ENCODE assay signal across 23 cellular contexts in genomic region chr14:38971258-38971921, GRCh38.
DNase-seq lines count a peak whose midpoint lies in the region; ATAC-seq and TF ChIP-seq lines count a peak whose summit lies in the region.
"Had no signal": no experiment of that assay in that cellular context is flagged by ENCODE, and none has a peak within 500 bp of the region (broad histone marks: within the 10 kb centered on the region; RNA-seq: fewer than 3 reads in every experiment).

No MANE protein-coding gene starts in this region.

- ATAC-seq in HG03175 (IDR thresholded peaks at IDR 0.05; ENCODE audit: unreplicated experiment) (no peak), HG03280 (IDR thresholded peaks at IDR 0.05; ENCODE audit: unreplicated experiment) (no peak)
- ATAC-seq: K562 had no signal

- H3K36me3 Mint-ChIP-seq in glutamatergic neuron (ENCODE audit: unreplicated experiment): peaks cover 4% of the 10 kb centered on the region

- DNase-seq in DMS 273 (lab: John Stamatoyannopoulos, UW; ENCODE audit: unreplicated experiment): peak; percentile 82
- peak; percentile 4 for DNase-seq in ELF-1 (ENCODE audit: low read depth, low spot score)
- peak; percentile 44 for DNase-seq in NCI-H69 (lab: John Stamatoyannopoulos, UW)
- DNase-seq in glutamatergic neuron: peak; percentile 18
- DNase-seq in DMS153 (lab: John Stamatoyannopoulos, UW): no peak
- DNase-seq in NCI-H2196 treated with DMSO at 0.1 percent for 48 hours (lab: John Stamatoyannopoulos, UW; ENCODE audit: unreplicated experiment): no peak
- DNase-seq: ACHN; CD4-positive, alpha-beta T cell; COR-L47; GDM1; H7; HFFc6; MG63; NCI-H1417; NCI-H187 treated with DMSO at 0.1 percent for 48 hours; NCI-H446 treated with DMSO at 0.1 percent for 48 hours; NCI-H774; SHP77 treated with DMSO at 0.1 percent for 48 hours; SW 1271; T-helper 2 cell had no signal

- H3K9me3 Mint-ChIP-seq in glutamatergic neuron (ENCODE audit: unreplicated experiment): peaks cover 2% of the 10 kb centered on the region
- H3K9me3 Mint-ChIP-seq: HFFc6 had no signal

- H3K27ac Mint-ChIP-seq in glutamatergic neuron (ENCODE audit: unreplicated experiment): no peak overlapping the region
- H3K27ac Mint-ChIP-seq: CD4-positive, alpha-beta T cell; HFFc6 had no signal

- no peak overlapping the region for H3K4me3 Mint-ChIP-seq in glutamatergic neuron (ENCODE audit: unreplicated experiment)
- H3K4me3 Mint-ChIP-seq: CD4-positive, alpha-beta T cell; HFFc6 had no signal

- no peak for TF ChIP-seq CTCF in glutamatergic neuron (IDR thresholded peaks at IDR 0.05; ENCODE audit: partially characterized antibody, unreplicated experiment)

- peaks cover 2% of the 10 kb centered on the region for H3K27me3 Mint-ChIP-seq in glutamatergic neuron (ENCODE audit: unreplicated experiment)
- H3K27me3 Mint-ChIP-seq: CD4-positive, alpha-beta T cell had no signal

- no peaks in the 10 kb centered on the region for H3K4me1 Mint-ChIP-seq in glutamatergic neuron (ENCODE audit: low read depth, unreplicated experiment)

Comparison
In these comparisons a context has a peak if more than half of its experiments do, and no peak if none do; other contexts are left out.
1. DNase-seq: peak in DMS 273 (single experiment), ELF-1 (single experiment), NCI-H69 (single experiment) and glutamatergic neuron (single experiment); none in DMS153 (single experiment) and NCI-H2196 treated with DMSO at 0.1 percent for 48 hours (single experiment).